In genomic region chr16:7376227-7376626, GRCh38 we compare ENCODE assay signal across 32 cellular contexts. TPM values are rescaled to one million over a fixed set of nuclear protein-coding genes. Genes with fewer than 3 reads are reported as not detected.
"Had no signal": no experiment of that assay in that cellular context is flagged by ENCODE, and none has a peak within 500 bp of the region (broad histone marks: within the 10 kb centered on the region; RNA-seq: fewer than 3 reads in every experiment).

No MANE protein-coding gene starts in this region.

- H3K4me1 ChIP-seq: ascending aorta had no signal

- ATAC-seq: activated CD8-positive, alpha-beta memory T cell treated with anti-CD3 and anti-CD28 coated beads, Interleukin-2, amount 10 ng/mL, durations not matched to agents 7 days and 5 days; activated CD8-positive, alpha-beta T cell treated with anti-CD3 and anti-CD28 coated beads, Interleukin-2, amount 10 ng/mL, durations not matched to agents 7 days and 5 days; activated naive CD8-positive, alpha-beta T cell treated with anti-CD3 and anti-CD28 coated beads, Interleukin-2, amount 50 U/mL, for 24 hours had no signal

- FAIRE-seq: bronchial epithelial cell, TTC549 had no signal

- DNase-seq: activated B cell treated with CpG ODN at 0.5 μM for 24 hours; activated CD4-positive, alpha-beta memory T cell treated with anti-CD3 and anti-CD28 coated beads for 36 hours; activated CD4-positive, alpha-beta T cell treated with anti-CD3 and anti-CD28 coated beads for 4 hours; activated CD4-positive, alpha-beta T cell treated with anti-CD3 and anti-CD28 coated beads, Interleukin-2, amount 10 ng/mL, durations not matched to agents 24 days and 14 days; activated CD4-positive, alpha-beta T cell treated with anti-CD3 and anti-CD28 coated beads, Interleukin-2, amount 50 U/mL, for 1 hour; activated CD4-positive, alpha-beta T cell treated with anti-CD3 and anti-CD28 coated beads, Interleukin-2, amount 50 U/mL, for 4 hours; activated CD4-positive, CD25-positive, alpha-beta regulatory T cell treated with anti-CD3 and anti-CD28 coated beads, Interleukin-2, amount 50 U/mL, for 72 hours; activated CD8-positive, alpha-beta memory T cell treated with anti-CD3 and anti-CD28 coated beads for 24 hours; activated CD8-positive, alpha-beta memory T cell treated with anti-CD3 and anti-CD28 coated beads, Interleukin-2, amount 10 ng/mL, durations not matched to agents 7 days and 5 days; activated CD8-positive, alpha-beta memory T cell treated with anti-CD3 and anti-CD28 coated beads, Interleukin-2, amount 50 U/mL, for 48 hours; activated CD8-positive, alpha-beta T cell treated with anti-CD3 and anti-CD28 coated beads, Interleukin-2, amount 10 ng/mL, durations not matched to agents 7 days and 5 days; activated effector memory CD4-positive, alpha-beta T cell treated with Interleukin-2 at 50 U/mL for 16 hours; activated gamma-delta T cell; activated naive CD4-positive, alpha-beta T cell treated with anti-CD3 and anti-CD28 coated beads, Interleukin-2, amount 10 ng/mL, durations not matched to agents 7 days and 5 days; activated naive CD4-positive, alpha-beta T cell treated with Interleukin-2 at 50 U/mL for 16 hours; activated naive CD8-positive, alpha-beta T cell treated with anti-CD3 and anti-CD28 coated beads, Interleukin-2, amount 10 ng/mL, durations not matched to agents 7 days and 5 days; activated naive CD8-positive, alpha-beta T cell treated with anti-CD3 and anti-CD28 coated beads, Interleukin-2, amount 50 U/mL, for 24 hours; activated T-cell treated with anti-CD3 and anti-CD28 coated beads, Interleukin-2, amount 50 U/mL, for 24 hours; activated T-cell treated with anti-CD3 and anti-CD28 coated beads, Interleukin-2, amount 50 U/mL, for 48 hours; amygdala; anterior cingulate cortex; cerebellar nuclear complex; T-helper 1 cell; T-helper 2 cell; T-helper 9 cell had no signal

- H3K36me3 ChIP-seq: ascending aorta, cardiac muscle cell had no signal

- H3K27ac ChIP-seq: ascending aorta, cardiac muscle cell, VCaP had no signal

- H3K4me3 ChIP-seq: ascending aorta, cardiac muscle cell had no signal

- H3K27me3 ChIP-seq: ascending aorta, cardiac muscle cell had no signal

- H3K9me3 ChIP-seq: ascending aorta had no signal

RNA-seq across cellular contexts. Expression of gene RBFOX1, which starts 43.6 kb away (rescaled TPM):
- total RNA-seq: activated B cell treated with CpG ODN at 0.5 μM for 24 hours; activated CD4-positive, alpha-beta memory T cell treated with anti-CD3 and anti-CD28 coated beads for 36 hours; activated CD4-positive, alpha-beta T cell treated with anti-CD3 and anti-CD28 coated beads, Interleukin-2, amount 10 ng/mL, durations not matched to agents 24 days and 14 days; activated CD8-positive, alpha-beta memory T cell treated with anti-CD3 and anti-CD28 coated beads, Interleukin-2, amount 10 ng/mL, durations not matched to agents 7 days and 5 days; activated CD8-positive, alpha-beta T cell treated with anti-CD3 and anti-CD28 coated beads, Interleukin-2, amount 10 ng/mL, durations not matched to agents 7 days and 5 days; activated naive CD8-positive, alpha-beta T cell treated with anti-CD3 and anti-CD28 coated beads, Interleukin-2, amount 10 ng/mL, durations not matched to agents 7 days and 5 days; activated T-helper 2 cell treated with anti-CD3 and anti-CD28 coated beads, Interferon-gamma antibody, Interleukin-2, Interleukin-4, amounts not matched to agents 10 μg/mL and 5 μg/mL and 100 μg/mL, durations not matched to agents 14 hours and 24 hours and 36 hours; ascending aorta; bronchial epithelial cell; chondrocyte had no signal
